ENCODE assay signal across 34 cellular contexts in genomic region chr15:38793181-38793580, GRCh38.
"Had no signal": no experiment of that assay in that cellular context is flagged by ENCODE, and none has a peak within 500 bp of the region (broad histone marks: within the 10 kb centered on the region; RNA-seq: fewer than 3 reads in every experiment).

No MANE protein-coding gene starts in this region.

- H3K27ac Mint-ChIP-seq: activated CD4-positive, alpha-beta T cell treated with anti-CD3 and anti-CD28 coated beads, Interleukin-2, amount 10 ng/mL, durations not matched to agents 24 days and 14 days; activated CD8-positive, alpha-beta T cell treated with anti-CD3 and anti-CD28 coated beads for 36 hours; activated naive CD4-positive, alpha-beta T cell treated with anti-CD3 and anti-CD28 coated beads for 36 hours; activated naive CD8-positive, alpha-beta T cell; activated naive CD8-positive, alpha-beta T cell treated with anti-CD3 and anti-CD28 coated beads, Interleukin-2, amount 50 U/mL, for 24 hours; activated T-helper 1 cell treated with anti-CD3 and anti-CD28 coated beads, Interleukin-12 subunit alpha, Interleukin-12 subunit beta, Interleukin-2, Interleukin-4 antibody, amounts not matched to agents 30 ng/mL and 10 ng/mL and 1 ng/mL, durations not matched to agents 14 hours and 24 hours and 36 hours; T-helper 1 cell treated with Interleukin-12 subunit alpha and Interleukin-12 subunit beta and Interleukin-4 antibody, amounts not matched to agents 30 μg/mL and 1 μg/mL, for 36 hours; T-helper 2 cell treated with Interferon-gamma antibody and Interleukin-4, amounts not matched to agents 5 μg/mL and 100 μg/mL, for 36 hours had no signal

- H3K27ac ChIP-seq: brain microvascular endothelial cell, Peyer's patch, SJSA1 had no signal

- H3K36me3 Mint-ChIP-seq: activated naive CD8-positive, alpha-beta T cell had no signal

- H3K4me2 ChIP-seq: SK-N-SH had no signal

- H3K4me3 Mint-ChIP-seq: activated CD4-positive, alpha-beta T cell treated with anti-CD3 and anti-CD28 coated beads, Interleukin-2, amount 10 ng/mL, durations not matched to agents 24 days and 14 days; activated CD8-positive, alpha-beta T cell treated with anti-CD3 and anti-CD28 coated beads for 36 hours; activated naive CD4-positive, alpha-beta T cell treated with anti-CD3 and anti-CD28 coated beads for 36 hours; activated naive CD8-positive, alpha-beta T cell; activated naive CD8-positive, alpha-beta T cell treated with anti-CD3 and anti-CD28 coated beads, Interleukin-2, amount 50 U/mL, for 24 hours; activated T-helper 1 cell treated with anti-CD3 and anti-CD28 coated beads, Interleukin-12 subunit alpha, Interleukin-12 subunit beta, Interleukin-2, Interleukin-4 antibody, amounts not matched to agents 30 ng/mL and 10 ng/mL and 1 ng/mL, durations not matched to agents 14 hours and 24 hours and 36 hours; T-helper 1 cell treated with Interleukin-12 subunit alpha and Interleukin-12 subunit beta and Interleukin-4 antibody, amounts not matched to agents 30 μg/mL and 1 μg/mL, for 36 hours; T-helper 2 cell treated with Interferon-gamma antibody and Interleukin-4, amounts not matched to agents 5 μg/mL and 100 μg/mL, for 36 hours had no signal

- H3K9me3 ChIP-seq: Peyer's patch, SJSA1, SK-N-SH had no signal

- H3K4me3 ChIP-seq: Peyer's patch, SJSA1 had no signal

- H3K9me3 Mint-ChIP-seq: activated CD8-positive, alpha-beta T cell treated with anti-CD3 and anti-CD28 coated beads for 36 hours; activated naive CD4-positive, alpha-beta T cell treated with anti-CD3 and anti-CD28 coated beads for 36 hours; activated naive CD8-positive, alpha-beta T cell treated with anti-CD3 and anti-CD28 coated beads, Interleukin-2, amount 50 U/mL, for 24 hours; activated T-helper 1 cell treated with anti-CD3 and anti-CD28 coated beads, Interleukin-12 subunit alpha, Interleukin-12 subunit beta, Interleukin-2, Interleukin-4 antibody, amounts not matched to agents 30 ng/mL and 10 ng/mL and 1 ng/mL, durations not matched to agents 14 hours and 24 hours and 36 hours; T-helper 1 cell treated with Interleukin-12 subunit alpha and Interleukin-12 subunit beta and Interleukin-4 antibody, amounts not matched to agents 30 μg/mL and 1 μg/mL, for 36 hours; T-helper 2 cell treated with Interferon-gamma antibody and Interleukin-4, amounts not matched to agents 5 μg/mL and 100 μg/mL, for 36 hours had no signal

- ATAC-seq: activated CD8-positive, alpha-beta T cell treated with anti-CD3 and anti-CD28 coated beads for 36 hours; activated naive CD8-positive, alpha-beta T cell treated with anti-CD3 and anti-CD28 coated beads, Interleukin-2, amount 50 U/mL, for 24 hours; PC-3 had no signal

- H3K4me1 ChIP-seq: Peyer's patch, SJSA1 had no signal

- H3K9ac ChIP-seq: SK-N-SH had no signal

- DNase-seq: activated CD4-positive, alpha-beta T cell treated with anti-CD3 and anti-CD28 coated beads, Interleukin-2, amount 10 ng/mL, durations not matched to agents 24 days and 14 days; activated CD4-positive, alpha-beta T cell treated with anti-CD3 and anti-CD28 coated beads, Interleukin-2, amount 50 U/mL, for 4 hours; activated CD8-positive, alpha-beta T cell treated with anti-CD3 and anti-CD28 coated beads for 36 hours; activated gamma-delta T cell treated with Interleukin-2 at 50 U/mL for 16 hours; activated naive CD4-positive, alpha-beta T cell treated with anti-CD3 and anti-CD28 coated beads for 36 hours; activated naive CD8-positive, alpha-beta T cell treated with anti-CD3 and anti-CD28 coated beads, Interleukin-2, amount 50 U/mL, for 24 hours; activated T-cell treated with anti-CD3 and anti-CD28 coated beads, Interleukin-2, amount 50 U/mL, for 1 hour; anterior cingulate cortex; brain microvascular endothelial cell; central memory CD4-positive, alpha-beta T cell; Kasumi-1; KG1; MM.1S; NCI-H1092 treated with DMSO at 0.1 percent for 48 hours; NCI-H1417; NCI-H146; NCI-H187; NCI-H2029 treated with DMSO at 0.1 percent for 48 hours; NCI-H2107; NCI-H2171; NCI-H510A; NCI-H526; NCI-H748 treated with DMSO at 0.1 percent for 48 hours; NK-92 treated with Interleukin-12 subunit alpha and Interleukin-12 subunit beta, amount 100 ng/mL, for 24 hours; PC-3; Peyer's patch; RPMI8226; SHP77 treated with DMSO at 0.1 percent for 48 hours; SK-N-SH had no signal

- H3K36me3 ChIP-seq: brain microvascular endothelial cell, Peyer's patch, SJSA1 had no signal

- H3K4me1 Mint-ChIP-seq: activated CD4-positive, alpha-beta T cell treated with anti-CD3 and anti-CD28 coated beads, Interleukin-2, amount 10 ng/mL, durations not matched to agents 24 days and 14 days; activated naive CD8-positive, alpha-beta T cell treated with anti-CD3 and anti-CD28 coated beads, Interleukin-2, amount 50 U/mL, for 24 hours had no signal

- H3K27me3 ChIP-seq: brain microvascular endothelial cell, Peyer's patch, SJSA1 had no signal
